Comparison of ENCODE assay signal across 28 cellular contexts in the genomic region with DNA sequence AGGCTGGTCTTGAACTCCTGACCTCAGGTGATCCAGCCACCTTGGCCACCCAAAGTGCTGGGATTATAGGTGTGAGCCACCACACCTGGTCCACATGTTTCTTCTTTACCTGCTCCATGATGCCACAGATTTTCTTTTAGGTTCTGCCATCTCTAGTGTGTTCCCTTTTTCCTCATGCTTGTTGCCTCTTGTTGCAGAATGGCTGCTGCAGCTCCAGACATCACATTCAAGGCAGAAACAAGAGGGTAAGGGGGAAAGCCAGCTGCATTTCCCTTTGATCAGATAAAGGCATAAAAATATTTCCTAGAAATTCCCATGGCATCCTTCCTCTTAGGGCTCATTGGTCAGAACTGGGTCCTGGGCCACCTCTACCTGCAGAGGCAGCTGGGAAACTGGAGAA. TPM values are rescaled to one million over a fixed set of nuclear protein-coding genes. Genes with fewer than 3 reads are reported as not detected.
DNase-seq lines count a peak whose midpoint lies in the region; ATAC-seq, FAIRE-seq and TF ChIP-seq lines count a peak whose summit lies in the region.
"Had no signal": no experiment of that assay in that cellular context is flagged by ENCODE, and none has a peak within 500 bp of the region (broad histone marks: within the 10 kb centered on the region; RNA-seq: fewer than 3 reads in every experiment).

No MANE protein-coding gene starts in this region.

- TF ChIP-seq EP300 in K562 (IDR thresholded peaks at IDR 0.05; ENCODE audit: low read length): no peak

- H3K9me3 Mint-ChIP-seq in neural progenitor cell: peaks cover 7% of the 10 kb centered on the region

- peaks cover 0 to 7% of the 10 kb centered on the region in 2 experiments; a peak in 1 of 5 replicates for H3K27me3 ChIP-seq in K562 (ENCODE audit: control insufficient read depth in 2 of 2, insufficient read depth in 2 of 2, low read length in 2 of 2)
- no peaks in the 10 kb centered on the region for H3K27me3 ChIP-seq in trophoblast cell (ENCODE audit: insufficient read depth, low read length)
- no peaks in the 10 kb centered on the region for H3K27me3 ChIP-seq in neural progenitor cell
- H3K27me3 ChIP-seq: BE2C, BLaER1 had no signal

- H2AFZ ChIP-seq in K562 (ENCODE audit: low read depth, low read length): no peak overlapping the region
- no peak overlapping the region for H2AFZ ChIP-seq in trophoblast cell (ENCODE audit: insufficient read depth, low read length, poor library complexity)
- H2AFZ ChIP-seq in neural progenitor cell (replicated peaks): no peak overlapping the region

- H2BK120ac ChIP-seq in trophoblast cell (ENCODE audit: insufficient read depth, low read length, poor library complexity): no peak overlapping the region

- in situ Hi-C loops in K562 (cut with MboI): no loop called here

- no peaks in the 10 kb centered on the region for H3K79me1 ChIP-seq in trophoblast cell (ENCODE audit: low read length)

- no peaks in the 10 kb centered on the region for H3F3A ChIP-seq in neural progenitor cell (ENCODE audit: low read depth)

- no peak for FAIRE-seq in K562 (lab: Jason Lieb, UNC)
- FAIRE-seq: A204.1, GM12878, GM12892, GM18507 had no signal

- no peaks in the 10 kb centered on the region for H3K9me1 ChIP-seq in K562 (ENCODE audit: control insufficient read depth, insufficient read depth, low read length)

- no peak overlapping the region for H2AK5ac ChIP-seq in trophoblast cell (ENCODE audit: low read length)

- peaks cover 0 to 6% of the 10 kb centered on the region in 2 experiments; a peak in 2 of 5 replicates for H3K4me1 ChIP-seq in K562 (replicated peaks in 1 of 2; ENCODE audit: control insufficient read depth in 2 of 2, insufficient read depth in 2 of 2, low read length in 2 of 2)
- H3K4me1 ChIP-seq in trophoblast cell (ENCODE audit: control insufficient read depth in 1 of 2, insufficient read depth in 2 of 2, low read length in 2 of 2): no peaks in the 10 kb centered on the region
- H3K4me1 ChIP-seq in neural progenitor cell: no peaks in the 10 kb centered on the region
- H3K4me1 ChIP-seq: BE2C, BLaER1 had no signal

- no peak overlapping the region for H4K91ac ChIP-seq in trophoblast cell (ENCODE audit: low read depth, low read length)

- H3K27ac ChIP-seq in K562 (ENCODE audit: extremely low read depth, low read depth, low read length) (no peak overlapping the region), trophoblast cell (ENCODE audit: low read depth, low read length) (no peak overlapping the region), neural progenitor cell (no peak overlapping the region)
- H3K27ac ChIP-seq: BLaER1 had no signal

- no peaks in the 10 kb centered on the region; the same call in 1 of the 2 replicates for H3K9me3 ChIP-seq in K562 (replicated peaks; ENCODE audit: control insufficient read depth, insufficient read depth, low read depth, low read length)
- peaks cover 3% of the 10 kb centered on the region for H3K9me3 ChIP-seq in trophoblast cell (ENCODE audit: insufficient read depth, low read depth, low read length)
- H3K9me3 ChIP-seq in neural progenitor cell (ENCODE audit: low read depth): no peaks in the 10 kb centered on the region
- H3K9me3 ChIP-seq: BE2C had no signal

- H3K4ac ChIP-seq in trophoblast cell (ENCODE audit: low read depth, low read length): no peak overlapping the region

- no peak overlapping the region for H3K4me3 Mint-ChIP-seq in neural progenitor cell
- H3K4me3 Mint-ChIP-seq: CD4-positive, alpha-beta memory T cell; CD4-positive, CD25-positive, alpha-beta regulatory T cell; CD8-positive, alpha-beta memory T cell had no signal

- no peak overlapping the region for H3K14ac ChIP-seq in trophoblast cell (ENCODE audit: low read length)

- TF ChIP-seq RAD21 in K562 (CRISPR knock-in tag; conservative IDR thresholded peaks at IDR 0.05 in 1 of 2, IDR thresholded peaks at IDR 0.05 in 1 of 2): no peak

- CTCF ChIA-PET in K562 (lab: Yijun Ruan, JAX; ENCODE audit: low intra/inter-chr PET ratio): no interaction called here

- no peaks in the 10 kb centered on the region for H3K4me1 Mint-ChIP-seq in neural progenitor cell
- H3K4me1 Mint-ChIP-seq: CD14-positive monocyte; CD4-positive, alpha-beta memory T cell; CD4-positive, CD25-positive, alpha-beta regulatory T cell; CD8-positive, alpha-beta memory T cell had no signal

- H3K27me3 Mint-ChIP-seq in neural progenitor cell (ENCODE audit: insufficient read depth, low read depth): peaks cover 3% of the 10 kb centered on the region
- H3K27me3 Mint-ChIP-seq: CD4-positive, CD25-positive, alpha-beta regulatory T cell had no signal

- H3K18ac ChIP-seq in trophoblast cell (ENCODE audit: low read length): no peak overlapping the region

- no peak overlapping the region for H2BK12ac ChIP-seq in trophoblast cell (ENCODE audit: low read length)

- H4K12ac ChIP-seq in trophoblast cell (ENCODE audit: low read depth, low read length): no peak overlapping the region

- no TSS peak for BruUV-seq in K562 (replicated peaks; lab: Mats Ljungman, UMichigan)

- no peak overlapping the region for H4K8ac ChIP-seq in trophoblast cell (ENCODE audit: low read depth, low read length)

- H3K36me3 Mint-ChIP-seq in neural progenitor cell: no peaks in the 10 kb centered on the region
- H3K36me3 Mint-ChIP-seq: CD14-positive monocyte; CD4-positive, alpha-beta memory T cell; CD4-positive, CD25-positive, alpha-beta regulatory T cell; CD8-positive, alpha-beta memory T cell had no signal

- H3K4me2 ChIP-seq in K562 (ENCODE audit: insufficient read depth, low read length): no peak overlapping the region
- no peak overlapping the region for H3K4me2 ChIP-seq in trophoblast cell (ENCODE audit: low read length)
- H3K4me2 ChIP-seq in neural progenitor cell: no peak overlapping the region
- H3K4me2 ChIP-seq: BLaER1 had no signal

- TF ChIP-seq CTCF in K562 (IDR thresholded peaks at IDR 0.05 in 2 of 3, conservative IDR thresholded peaks at IDR 0.05 in 1 of 3; ENCODE audit: insufficient read depth in 2 of 3, low read depth in 1 of 3, low read length in 3 of 3) (no peak), neural progenitor cell (IDR thresholded peaks at IDR 0.05) (no peak)

- H3K4me3 ChIP-seq in K562 (no peak overlapping the region), trophoblast cell (ENCODE audit: low read depth, low read length) (no peak overlapping the region), neural progenitor cell (no peak overlapping the region)
- H3K4me3 ChIP-seq: BLaER1, GM12878 had no signal

- no peak overlapping the region for H3K27ac Mint-ChIP-seq in neural progenitor cell
- H3K27ac Mint-ChIP-seq: CD14-positive monocyte; CD4-positive, CD25-positive, alpha-beta regulatory T cell had no signal

- POLR2A ChIA-PET in K562 (lab: Yijun Ruan, JAX): no interaction called here

- no peak overlapping the region for H3K9ac ChIP-seq in K562 (ENCODE audit: insufficient read depth in 1 of 2, low read depth in 2 of 2, low read length in 2 of 2)
- no peak overlapping the region for H3K9ac ChIP-seq in trophoblast cell (ENCODE audit: low read length)
- H3K9ac ChIP-seq in neural progenitor cell: no peak overlapping the region
- H3K9ac ChIP-seq: BLaER1 had no signal

- DNase-seq in K562 (ENCODE audit: extremely low read depth in 1 of 4, low spot score in 3 of 4): no peak
- DNase-seq in trophoblast cell: peak; percentile 37 to 77
- no peak for DNase-seq in neural progenitor cell (ENCODE audit: low spot score)
- DNase-seq in NCI-H446 (lab: John Stamatoyannopoulos, UW): no peak
- DNase-seq: 8988T; ACHN; BE2C; C1 segment of cervical spinal cord; CD4-positive, alpha-beta memory T cell; CD4-positive, CD25-positive, alpha-beta regulatory T cell; CD8-positive, alpha-beta memory T cell; COR-L47; DMS 273 treated with DMSO at 0.1 percent for 48 hours; DMS153; DMS53; DMS79; DND-41; EL; GDM1 had no signal

- H3K23ac ChIP-seq in trophoblast cell (ENCODE audit: low read length): no peak overlapping the region

- H3K79me2 ChIP-seq in K562 (ENCODE audit: control insufficient read depth, insufficient read depth, low read length) (no peaks in the 10 kb centered on the region), trophoblast cell (ENCODE audit: control insufficient read depth, insufficient read depth, low read length, poor library complexity) (no peaks in the 10 kb centered on the region), neural progenitor cell (ENCODE audit: low read depth) (no peaks in the 10 kb centered on the region)

- intact Hi-C loops in K562 (cut with micrococcal nuclease): loop anchor here (5.0 kb wide), 1 partner anchor 38 kb away; no protein-coding TSS in a partner anchor

- H3K36me3 ChIP-seq in K562 (ENCODE audit: control insufficient read depth, insufficient read depth, low read length) (no peaks in the 10 kb centered on the region), trophoblast cell (ENCODE audit: control insufficient read depth in 1 of 2, insufficient read depth in 2 of 2, low read length in 2 of 2) (no peaks in the 10 kb centered on the region), neural progenitor cell (no peaks in the 10 kb centered on the region)
- H3K36me3 ChIP-seq: BE2C, BLaER1 had no signal

- no peak overlapping the region for H2BK5ac ChIP-seq in trophoblast cell (ENCODE audit: low read depth, low read length, poor library complexity)

- no peak for ATAC-seq in K562
- ATAC-seq: GM12878 had no signal

- H4K20me1 ChIP-seq in K562 (replicated peaks; ENCODE audit: control insufficient read depth, insufficient read depth, low read length): no peaks in the 10 kb centered on the region
- H4K20me1 ChIP-seq in neural progenitor cell (ENCODE audit: low read depth): no peaks in the 10 kb centered on the region
- H4K20me1 ChIP-seq: BLaER1 had no signal

- TF ChIP-seq POLR2A in K562 (conservative IDR thresholded peaks at IDR 0.05): no peak

RNA-seq across cellular contexts. Expression of gene CCDC124, which starts 12.3 kb away (rescaled TPM):
- total RNA-seq in K562 (2011; cell fraction: chromatin; rRNA removed; ENCODE audit: low replicate concordance): 16.5 and 44.8 TPM in 2 replicates
- 48.6 and 53.7 TPM in 2 replicates for total RNA-seq in K562 (2011; cell fraction: nucleolus; rRNA removed)
- total RNA-seq in K562 (2011; cell fraction: nucleoplasm; rRNA removed): 28.2 and 35.4 TPM in 2 replicates
- total RNA-seq in K562 (2014; rRNA removed) (150 and 197 TPM in 2 replicates), K562 (2014; rRNA removed; fragmentation: Illumina TruSeq; extraction: Trizol) (4.1 and 5.8 TPM in 2 replicates), K562 (2015; rRNA removed; fragmentation: Illumina TruSeq; extraction: Trizol) (38.5 and 40.5 TPM in 2 replicates), K562 (2021) (145 and 149 TPM in 2 replicates), neural progenitor cell (ENCODE audit: low replicate concordance) (23.3 and 54.9 TPM in 2 replicates)
- polyA plus RNA-seq in K562 (2011; rRNA removed) (38.0 and 40.1 TPM in 2 replicates), K562 (2014; fragmentation: Illumina TruSeq; extraction: Trizol) (28.1 and 97.0 TPM in 2 replicates), K562 (2014; fragmentation: Nextera tagmentation; extraction: Ambion mirVana) (10 to 100 TPM in 1 of 2 experiments, 1 to 10 TPM in 1; 6.6 to 19.4 TPM), K562 (2014; rRNA removed) (213 and 234 TPM in 2 replicates)
- 63.8 and 189 TPM in 2 replicates for polyA plus RNA-seq in K562 (2011; cell fraction: cytosol; rRNA removed)
- 31.4 and 62.8 TPM in 2 replicates for polyA plus RNA-seq in K562 (2011; cell fraction: nucleus; rRNA removed)
- polyA plus RNA-seq in K562 (2012): 66.3 and 130 TPM in 2 replicates
- 7.0 and 9.2 TPM in 2 replicates for polyA minus RNA-seq in K562 (2011; rRNA and poly(A)+ RNA removed)
- 24.4 and 37.9 TPM in 2 replicates for polyA minus RNA-seq in K562 (2011; cell fraction: cytosol; rRNA and poly(A)+ RNA removed)
- polyA minus RNA-seq in K562 (2011; cell fraction: nucleus; rRNA and poly(A)+ RNA removed): 10.2 and 13.8 TPM in 2 replicates
- 82.1 and 84.6 TPM in 2 replicates for polyA plus RNA-seq in trophoblast cell (2013)

RNA-seq across cellular contexts. Expression of gene KCNN1, which starts 46.4 kb away (rescaled TPM):
- total RNA-seq in K562 (2011; cell fraction: chromatin; rRNA removed; ENCODE audit: low replicate concordance): 1.2 and 3.6 TPM in 2 replicates
- 2.8 TPM in 2 replicates for total RNA-seq in K562 (2011; cell fraction: nucleolus; rRNA removed)
- total RNA-seq in K562 (2011; cell fraction: nucleoplasm; rRNA removed): 1.5 and 2.7 TPM in 2 replicates
- 1.4 and 5.2 TPM in 2 replicates for total RNA-seq in K562 (2014; rRNA removed)
- total RNA-seq in K562 (2014; rRNA removed; fragmentation: Illumina TruSeq; extraction: Trizol): 0.22 and 0.33 TPM in 2 replicates
- 0.72 and 0.98 TPM in 2 replicates for total RNA-seq in K562 (2015; rRNA removed; fragmentation: Illumina TruSeq; extraction: Trizol)
- 4.7 and 6.2 TPM in 2 replicates for total RNA-seq in K562 (2021)
- 1.4 and 2.9 TPM in 2 replicates for polyA plus RNA-seq in K562 (2011; rRNA removed)
- polyA plus RNA-seq in K562 (2011; cell fraction: cytosol; rRNA removed): 4.5 and 7.9 TPM in 2 replicates
- polyA plus RNA-seq in K562 (2011; cell fraction: nucleus; rRNA removed): 2.2 and 3.5 TPM in 2 replicates
- polyA plus RNA-seq in K562 (2012): 2.7 and 5.0 TPM in 2 replicates
- 0.25 and 1.1 TPM in 2 replicates for polyA plus RNA-seq in K562 (2014; fragmentation: Illumina TruSeq; extraction: Trizol)
- polyA plus RNA-seq in K562 (2014; fragmentation: Nextera tagmentation; extraction: Ambion mirVana): under 1 TPM; 0.01 to 0.04 TPM
- polyA plus RNA-seq in K562 (2014; rRNA removed): 1.3 and 3.2 TPM in 2 replicates
- polyA minus RNA-seq in K562 (2011; rRNA and poly(A)+ RNA removed): 1.2 and 1.5 TPM in 2 replicates
- polyA minus RNA-seq in K562 (2011; cell fraction: cytosol; rRNA and poly(A)+ RNA removed): 3.6 and 4.8 TPM in 2 replicates
- 2.2 and 2.4 TPM in 2 replicates for polyA minus RNA-seq in K562 (2011; cell fraction: nucleus; rRNA and poly(A)+ RNA removed)
- 0.31 and 0.48 TPM in 2 replicates for polyA plus RNA-seq in trophoblast cell (2013)
- total RNA-seq in neural progenitor cell (ENCODE audit: low replicate concordance): 1.8 and 5.5 TPM in 2 replicates
- total RNA-seq: CD4-positive, alpha-beta memory T cell; CD4-positive, CD25-positive, alpha-beta regulatory T cell had no signal
- polyA plus RNA-seq: CD14-positive monocyte; CD4-positive, alpha-beta memory T cell; CD4-positive, CD25-positive, alpha-beta regulatory T cell; CD8-positive, alpha-beta memory T cell had no signal

RNA-seq across cellular contexts. Expression of gene SLC5A5, which starts 48.8 kb away (rescaled TPM):
- 0.21 and 0.37 TPM in 2 replicates for total RNA-seq in K562 (2011; cell fraction: chromatin; rRNA removed; ENCODE audit: low replicate concordance)
- total RNA-seq in K562 (2011; cell fraction: nucleolus; rRNA removed): 0.39 and 0.50 TPM in 2 replicates
- total RNA-seq in K562 (2011; cell fraction: nucleoplasm; rRNA removed): 0.29 and 0.38 TPM in 2 replicates
- total RNA-seq in K562 (2014; rRNA removed) (0.33 and 0.73 TPM in 2 replicates), K562 (2014; rRNA removed; fragmentation: Illumina TruSeq; extraction: Trizol) (0.13 and 0.18 TPM in 2 replicates), K562 (2015; rRNA removed; fragmentation: Illumina TruSeq; extraction: Trizol) (0.11 and 0.29 TPM in 2 replicates), K562 (2021) (0.25 and 0.29 TPM in 2 replicates), neural progenitor cell (ENCODE audit: low replicate concordance) (0.37 and 0.51 TPM in 2 replicates)
- polyA plus RNA-seq in K562 (2011; rRNA removed) (0.05 and 0.20 TPM in 2 replicates), K562 (2014; fragmentation: Illumina TruSeq; extraction: Trizol) (0.21 and 0.29 TPM in 2 replicates), K562 (2014; fragmentation: Nextera tagmentation; extraction: Ambion mirVana) (under 1 TPM; 0.10 to 0.23 TPM), K562 (2014; rRNA removed) (0.09 and 0.38 TPM in 2 replicates)
- 0.15 and 0.60 TPM in 2 replicates for polyA plus RNA-seq in K562 (2011; cell fraction: cytosol; rRNA removed)
- 0.08 and 0.18 TPM in 2 replicates for polyA plus RNA-seq in K562 (2011; cell fraction: nucleus; rRNA removed)
- 0.13 TPM in 1 of 2 replicates, not detected in the other for polyA plus RNA-seq in K562 (2012)
- polyA minus RNA-seq in K562 (2011; rRNA and poly(A)+ RNA removed): 0.15 and 0.32 TPM in 2 replicates
- polyA minus RNA-seq in K562 (2011; cell fraction: cytosol; rRNA and poly(A)+ RNA removed): 0.86 TPM in 1 of 2 replicates, not detected in the other
- polyA minus RNA-seq in K562 (2011; cell fraction: nucleus; rRNA and poly(A)+ RNA removed): 0.13 TPM in 1 of 2 replicates, not detected in the other
- polyA plus RNA-seq in trophoblast cell (2013): 0.01 TPM in 2 replicates
- total RNA-seq: A673, Daoy had no signal
- polyA plus RNA-seq: AG04450, CD14-positive monocyte had no signal

Comparison
In these comparisons a context has a peak if more than half of its experiments do, and no peak if none do; other contexts are left out.
1. DNase-seq: peak in trophoblast cell (2 of 2); none in K562 (0 of 4), neural progenitor cell (single experiment) and NCI-H446 (0 of 2).